Comparison of ENCODE assay signal across 10 cellular contexts in the genomic region with DNA sequence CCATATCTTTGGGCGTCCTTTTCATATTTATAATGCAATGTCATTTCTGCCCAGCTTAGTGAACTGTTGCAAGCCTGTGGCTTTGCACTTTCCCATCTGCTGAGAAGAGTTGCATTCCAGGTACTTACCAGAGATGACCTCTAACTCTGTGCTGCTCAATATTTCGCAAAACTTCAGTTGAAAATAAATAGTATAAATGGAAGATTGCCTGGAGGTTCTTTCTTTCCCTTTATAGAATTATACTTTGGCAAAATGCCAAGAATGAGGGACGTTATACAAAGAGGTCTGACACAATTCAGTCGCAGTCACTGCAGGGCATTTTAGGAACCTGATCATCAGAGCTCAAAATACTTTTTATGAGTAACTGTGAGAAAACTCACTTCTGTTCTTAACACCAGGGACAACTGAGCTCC. TPM values are rescaled to one million over a fixed set of nuclear protein-coding genes. Genes with fewer than 3 reads are reported as not detected.
DNase-seq lines count a peak whose midpoint lies in the region; ATAC-seq, FAIRE-seq and TF ChIP-seq lines count a peak whose summit lies in the region.
"Had no signal": no experiment of that assay in that cellular context is flagged by ENCODE, and none has a peak within 500 bp of the region (broad histone marks: within the 10 kb centered on the region; RNA-seq: fewer than 3 reads in every experiment).

No MANE protein-coding gene starts in this region.

- DNase-seq in GM18507 (ENCODE audit: extremely low spot score, insufficient read length, low read depth) (no peak), NCI-H146 (lab: John Stamatoyannopoulos, UW) (peak; percentile 74), glomerular visceral epithelial cell (ENCODE audit: extremely low spot score) (peak; percentile 11), mucosa of descending colon (no peak), retina (no peak), posterior cingulate gyrus (no peak)
- no peak for DNase-seq in effector memory CD8-positive, alpha-beta T cell
- DNase-seq: kidney glomerular epithelial cell, sigmoid colon had no signal

- no peak overlapping the region for H3K27ac Mint-ChIP-seq in effector memory CD8-positive, alpha-beta T cell

- TF ChIP-seq CTCF in mucosa of descending colon (IDR thresholded peaks at IDR 0.05): no peak

- no peaks in the 10 kb centered on the region for H3K36me3 Mint-ChIP-seq in effector memory CD8-positive, alpha-beta T cell (ENCODE audit: insufficient read depth)

- peaks cover 12 to 38% of the 10 kb centered on the region in 2 donors for H3K27me3 Mint-ChIP-seq in effector memory CD8-positive, alpha-beta T cell

- intact Hi-C loops in mucosa of descending colon (cut with DNase I, micrococcal nuclease): no loop called here
- intact Hi-C loops in posterior cingulate gyrus (cut with DNase I): no loop called here

- H3K9me3 ChIP-seq in mucosa of descending colon: no peaks in the 10 kb centered on the region
- H3K9me3 ChIP-seq: sigmoid colon had no signal

- peak; percentile 24 for FAIRE-seq in GM18507 (lab: Jason Lieb, UNC)

- H3K4me3 ChIP-seq in mucosa of descending colon: no peak overlapping the region
- H3K4me3 ChIP-seq: sigmoid colon had no signal

- ATAC-seq in HG02678 (IDR thresholded peaks at IDR 0.05; ENCODE audit: unreplicated experiment): peak; percentile 72
- no peak for ATAC-seq in mucosa of descending colon
- ATAC-seq in effector memory CD8-positive, alpha-beta T cell (replicated peaks): no peak

- H3K4me1 ChIP-seq in mucosa of descending colon (ENCODE audit: low read depth): no peaks in the 10 kb centered on the region

- no peaks in the 10 kb centered on the region for H3K4me1 Mint-ChIP-seq in effector memory CD8-positive, alpha-beta T cell (ENCODE audit: low read depth in 2 of 2)

- H3K36me3 ChIP-seq in mucosa of descending colon (ENCODE audit: low read depth): no peaks in the 10 kb centered on the region
- H3K36me3 ChIP-seq: sigmoid colon had no signal

- no peaks in the 10 kb centered on the region for H3K9me3 Mint-ChIP-seq in effector memory CD8-positive, alpha-beta T cell

- H3K4me3 Mint-ChIP-seq in effector memory CD8-positive, alpha-beta T cell: no peak overlapping the region

RNA-seq across cellular contexts. Expression of a gene that starts 18.9 kb away (rescaled TPM):
- total RNA-seq in mucosa of descending colon: 10 to 100 TPM in 1 of 3 donors, 1 to 10 TPM in 2; 8.0 to 13.2 (median 9.9) TPM

Comparison
In these comparisons a context has a peak if more than half of its experiments do, and no peak if none do; other contexts are left out.
1. DNase-seq: peak in NCI-H146 (single experiment) and glomerular visceral epithelial cell (single experiment); none in GM18507 (single experiment), mucosa of descending colon (0 of 3), effector memory CD8-positive, alpha-beta T cell (0 of 3), retina (single experiment) and posterior cingulate gyrus (0 of 10).